ENCODE assay signal across 10 cellular contexts in genomic region chr12:110279561-110279960, GRCh38. TPM values are rescaled to one million over a fixed set of nuclear protein-coding genes. Genes with fewer than 3 reads are reported as not detected.
A peak's percentile ranks its signal among the peaks of the same experiment; 100 is the strongest.
DNase-seq lines count a peak whose midpoint lies in the region; ATAC-seq and TF ChIP-seq lines count a peak whose summit lies in the region.
"Had no signal": no experiment of that assay in that cellular context is flagged by ENCODE, and none has a peak within 500 bp of the region (broad histone marks: within the 10 kb centered on the region; RNA-seq: fewer than 3 reads in every experiment).

No MANE protein-coding gene starts in this region.

- H3K9me3 Mint-ChIP-seq in HFFc6 (no peaks in the 10 kb centered on the region), neural progenitor cell (no peaks in the 10 kb centered on the region)
- H3K9me3 Mint-ChIP-seq in activated T-helper 17 cell treated with anti-CD3 and anti-CD28 coated beads, Interleukin-2, amount 50 U/mL, for 72 hours, result no peaks in the 10 kb centered on the region

- H3K36me3 ChIP-seq in neural progenitor cell, result peaks cover 8% of the 10 kb centered on the region
- H3K36me3 ChIP-seq in uterus, result no peaks in the 10 kb centered on the region
- peaks cover 24% of the 10 kb centered on the region for H3K36me3 ChIP-seq in PC-9 (ENCODE audit: low read depth)

- intact Hi-C loops in uterus (cut with DNase I; ENCODE audit: low total_unique reads) (no loop called here), PC-9 (cut with micrococcal nuclease; ENCODE audit: unreplicated experiment) (no loop called here)

- H2AFZ ChIP-seq in neural progenitor cell (replicated peaks) (no peak overlapping the region), PC-9 (no peak overlapping the region)

- no peak for TF ChIP-seq CTCF in HFFc6 (IDR thresholded peaks at IDR 0.05)
- no peak for TF ChIP-seq CTCF in neural progenitor cell (IDR thresholded peaks at IDR 0.05)
- no peak for TF ChIP-seq CTCF in uterus (IDR thresholded peaks at IDR 0.05)
- no peak for TF ChIP-seq CTCF in PC-9 (conservative IDR thresholded peaks at IDR 0.05)

- H3K27me3 Mint-ChIP-seq in HFFc6 (ENCODE audit: insufficient read depth) (no peaks in the 10 kb centered on the region; the same call in 1 of the 2 replicates), neural progenitor cell (ENCODE audit: insufficient read depth, low read depth) (peaks cover 5% of the 10 kb centered on the region)
- H3K27me3 Mint-ChIP-seq in activated T-helper 17 cell treated with anti-CD3 and anti-CD28 coated beads, Interleukin-2, amount 50 U/mL, for 72 hours, result no peaks in the 10 kb centered on the region

- H3F3A ChIP-seq in neural progenitor cell (ENCODE audit: low read depth) (peaks cover 35% of the 10 kb centered on the region), PC-9 (ENCODE audit: insufficient read depth, low read depth) (peaks cover 20% of the 10 kb centered on the region)

- peaks cover 28% of the 10 kb centered on the region for H3K4me1 Mint-ChIP-seq in HFFc6 (ENCODE audit: low read depth)
- peaks cover 18% of the 10 kb centered on the region for H3K4me1 Mint-ChIP-seq in activated T-helper 17 cell treated with anti-CD3 and anti-CD28 coated beads, Interleukin-2, amount 50 U/mL, for 72 hours
- peaks cover 44% of the 10 kb centered on the region for H3K4me1 Mint-ChIP-seq in neural progenitor cell

- H3K9me3 ChIP-seq in neural progenitor cell (ENCODE audit: low read depth), result no peaks in the 10 kb centered on the region
- no peaks in the 10 kb centered on the region for H3K9me3 ChIP-seq in uterus
- H3K9me3 ChIP-seq in PC-9 (ENCODE audit: insufficient read depth, low read depth), result no peaks in the 10 kb centered on the region
- H3K9me3 ChIP-seq: upper lobe of right lung had no signal

- no peak overlapping the region for H3K9ac ChIP-seq in neural progenitor cell

- POLR2A ChIA-PET in PC-9 (lab: Charles Lee; ENCODE audit: unreplicated experiment), result interaction anchor here (0.7 to 1.3 kb wide), 4 partner anchors 10 to 32 kb away, joined by 3 to 16 read pairs (median 6); no protein-coding TSS in a partner anchor

- ATAC-seq in activated T-helper 17 cell treated with anti-CD3 and anti-CD28 coated beads, Interleukin-2, amount 50 U/mL, for 72 hours (replicated peaks), result no peak
- ATAC-seq in GM18873 (IDR thresholded peaks at IDR 0.05; ENCODE audit: low FRiP score, unreplicated experiment), result no peak
- ATAC-seq: upper lobe of right lung had no signal

- H3K4me1 ChIP-seq in neural progenitor cell (peaks cover 29% of the 10 kb centered on the region), uterus (peaks cover 0 to 3% of the 10 kb centered on the region in 2 donors), PC-9 (replicated peaks; ENCODE audit: insufficient read depth) (peaks cover 21% of the 10 kb centered on the region)

- H3K4me2 ChIP-seq in neural progenitor cell (peak overlapping the region; percentile 89), PC-9 (no peak overlapping the region)

- H3K36me3 Mint-ChIP-seq in HFFc6 (ENCODE audit: low read depth) (peaks cover 26% of the 10 kb centered on the region), neural progenitor cell (peaks cover 17% of the 10 kb centered on the region)
- peaks cover 28% of the 10 kb centered on the region for H3K36me3 Mint-ChIP-seq in activated T-helper 17 cell treated with anti-CD3 and anti-CD28 coated beads, Interleukin-2, amount 50 U/mL, for 72 hours (ENCODE audit: low read depth)

- H3K27ac Mint-ChIP-seq in HFFc6 (peak overlapping the region; percentile 41; the same call in 1 of the 2 replicates), neural progenitor cell (peak overlapping the region; percentile 11)
- no peak overlapping the region for H3K27ac Mint-ChIP-seq in activated T-helper 17 cell treated with anti-CD3 and anti-CD28 coated beads, Interleukin-2, amount 50 U/mL, for 72 hours

- H3K27ac ChIP-seq in neural progenitor cell (no peak overlapping the region), uterus (no peak overlapping the region), PC-9 (no peak overlapping the region)

- H4K20me1 ChIP-seq in neural progenitor cell (ENCODE audit: low read depth), result peaks cover 23% of the 10 kb centered on the region
- peaks cover 23% of the 10 kb centered on the region for H4K20me1 ChIP-seq in PC-9 (ENCODE audit: insufficient read depth)

- H3K27me3 ChIP-seq in neural progenitor cell (no peaks in the 10 kb centered on the region), uterus (no peaks in the 10 kb centered on the region), PC-9 (ENCODE audit: insufficient read depth, low read depth) (no peaks in the 10 kb centered on the region)
- H3K27me3 ChIP-seq: upper lobe of right lung had no signal

- H3K79me2 ChIP-seq in neural progenitor cell (ENCODE audit: low read depth) (peaks cover 30% of the 10 kb centered on the region), PC-9 (ENCODE audit: low read depth) (peaks cover 31% of the 10 kb centered on the region)

- no peak for TF ChIP-seq POLR2A in uterus (IDR thresholded peaks at IDR 0.05)

- no peak overlapping the region; the same call in 1 of the 2 replicates for H3K4me3 Mint-ChIP-seq in HFFc6
- peak overlapping the region; percentile 67 for H3K4me3 Mint-ChIP-seq in activated T-helper 17 cell treated with anti-CD3 and anti-CD28 coated beads, Interleukin-2, amount 50 U/mL, for 72 hours
- H3K4me3 Mint-ChIP-seq in neural progenitor cell, result peak overlapping the region; percentile 87

- H3K4me3 ChIP-seq in neural progenitor cell, result peak overlapping the region; percentile 88
- H3K4me3 ChIP-seq in uterus, result no peak overlapping the region
- H3K4me3 ChIP-seq in PC-9, result no peak overlapping the region

- DNase-seq in NCI-H748 (lab: John Stamatoyannopoulos, UW; ENCODE audit: unreplicated experiment) (peak; percentile 48), NCI-H748 treated with DMSO at 0.1 percent for 48 hours (lab: John Stamatoyannopoulos, UW) (no peak), HFFc6 (no peak), neural progenitor cell (ENCODE audit: low spot score) (peak; percentile 15), uterus (no peak), PC-9 (no peak)
- DNase-seq: SIG-M5, upper lobe of right lung had no signal

- H3K9me2 ChIP-seq in PC-9 (ENCODE audit: insufficient read depth), result no peaks in the 10 kb centered on the region

- CTCF ChIA-PET in PC-9 (lab: Charles Lee), result interaction anchor here (0.6 kb wide), 1 partner anchor 59 kb away, joined by 3 read pairs; no protein-coding TSS in a partner anchor

- BruUV-seq in PC-9 (replicated peaks; lab: Mats Ljungman, UMichigan), result no TSS peak

RNA-seq across cellular contexts. Expression of gene ATP2A2, which starts 1.5 kb away (rescaled TPM):
- total RNA-seq in HFFc6 (2021; fragmentation: NEBNext Ultra II Directional; extraction: Animal tissue kit (Norgen Biotek cat#: 25700)), result 100 to 1,000 TPM; 254 to 286 (median 267) TPM
- total RNA-seq in activated T-helper 17 cell treated with anti-CD3 and anti-CD28 coated beads, Interleukin-2, amount 50 U/mL, for 72 hours, result 100 to 1,000 TPM; 135 to 261 TPM
- total RNA-seq in neural progenitor cell (ENCODE audit: low replicate concordance), result 99.5 and 111 TPM in 2 replicates
- total RNA-seq in uterus, result 100 to 1,000 TPM in 2 of 4 donors, 10 to 100 TPM in 2; 61.5 to 173 (median 97.9) TPM
- total RNA-seq in PC-9 (2021), result 127 and 154 TPM in 2 replicates

Comparison
In these comparisons a context has a peak if more than half of its experiments do, and no peak if none do; other contexts are left out.
1. DNase-seq: peak in NCI-H748 (single experiment) and neural progenitor cell (single experiment); none in NCI-H748 treated with DMSO at 0.1 percent for 48 hours (single experiment), HFFc6 (single experiment), uterus (0 of 2) and PC-9 (0 of 2).